Comparison of ENCODE assay signal across 1 cellular context in genomic region chr12:3054993-3055711, GRCh38.
TF ChIP-seq lines count a peak whose summit lies in the region.

No MANE protein-coding gene starts in this region.

TF ChIP-seq in HepG2, 621 proteins besides CTCF, POLR2A, EP300 and RAD21 (continued from another document):
- TF ChIP-seq, protein P1, sequence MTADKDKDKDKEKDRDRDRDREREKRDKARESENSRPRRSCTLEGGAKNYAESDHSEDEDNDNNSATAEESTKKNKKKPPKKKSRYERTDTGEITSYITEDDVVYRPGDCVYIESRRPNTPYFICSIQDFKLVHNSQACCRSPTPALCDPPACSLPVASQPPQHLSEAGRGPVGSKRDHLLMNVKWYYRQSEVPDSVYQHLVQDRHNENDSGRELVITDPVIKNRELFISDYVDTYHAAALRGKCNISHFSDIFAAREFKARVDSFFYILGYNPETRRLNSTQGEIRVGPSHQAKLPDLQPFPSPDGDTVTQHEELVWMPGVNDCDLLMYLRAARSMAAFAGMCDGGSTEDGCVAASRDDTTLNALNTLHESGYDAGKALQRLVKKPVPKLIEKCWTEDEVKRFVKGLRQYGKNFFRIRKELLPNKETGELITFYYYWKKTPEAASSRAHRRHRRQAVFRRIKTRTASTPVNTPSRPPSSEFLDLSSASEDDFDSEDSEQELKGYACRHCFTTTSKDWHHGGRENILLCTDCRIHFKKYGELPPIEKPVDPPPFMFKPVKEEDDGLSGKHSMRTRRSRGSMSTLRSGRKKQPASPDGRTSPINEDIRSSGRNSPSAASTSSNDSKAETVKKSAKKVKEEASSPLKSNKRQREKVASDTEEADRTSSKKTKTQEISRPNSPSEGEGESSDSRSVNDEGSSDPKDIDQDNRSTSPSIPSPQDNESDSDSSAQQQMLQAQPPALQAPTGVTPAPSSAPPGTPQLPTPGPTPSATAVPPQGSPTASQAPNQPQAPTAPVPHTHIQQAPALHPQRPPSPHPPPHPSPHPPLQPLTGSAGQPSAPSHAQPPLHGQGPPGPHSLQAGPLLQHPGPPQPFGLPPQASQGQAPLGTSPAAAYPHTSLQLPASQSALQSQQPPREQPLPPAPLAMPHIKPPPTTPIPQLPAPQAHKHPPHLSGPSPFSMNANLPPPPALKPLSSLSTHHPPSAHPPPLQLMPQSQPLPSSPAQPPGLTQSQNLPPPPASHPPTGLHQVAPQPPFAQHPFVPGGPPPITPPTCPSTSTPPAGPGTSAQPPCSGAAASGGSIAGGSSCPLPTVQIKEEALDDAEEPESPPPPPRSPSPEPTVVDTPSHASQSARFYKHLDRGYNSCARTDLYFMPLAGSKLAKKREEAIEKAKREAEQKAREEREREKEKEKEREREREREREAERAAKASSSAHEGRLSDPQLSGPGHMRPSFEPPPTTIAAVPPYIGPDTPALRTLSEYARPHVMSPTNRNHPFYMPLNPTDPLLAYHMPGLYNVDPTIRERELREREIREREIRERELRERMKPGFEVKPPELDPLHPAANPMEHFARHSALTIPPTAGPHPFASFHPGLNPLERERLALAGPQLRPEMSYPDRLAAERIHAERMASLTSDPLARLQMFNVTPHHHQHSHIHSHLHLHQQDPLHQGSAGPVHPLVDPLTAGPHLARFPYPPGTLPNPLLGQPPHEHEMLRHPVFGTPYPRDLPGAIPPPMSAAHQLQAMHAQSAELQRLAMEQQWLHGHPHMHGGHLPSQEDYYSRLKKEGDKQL (CRISPR knock-in tag; IDR thresholded peaks at IDR 0.05; ENCODE audit: low read depth), result no peak
- TF ChIP-seq ZNF235 (CRISPR knock-in tag; IDR thresholded peaks at IDR 0.05; ENCODE audit: borderline replicate concordance) (no peak), REXO4 (CRISPR knock-in tag; IDR thresholded peaks at IDR 0.05; ENCODE audit: borderline replicate concordance) (no peak), ZNF496 (CRISPR knock-in tag; IDR thresholded peaks at IDR 0.05; ENCODE audit: insufficient replicate concordance) (no peak), XRCC5 (optimal IDR thresholded peaks at IDR 0.05; ENCODE audit: low read length) (no peak), NFE2L2 (IDR thresholded peaks at IDR 0.05; ENCODE audit: low read length) (no peak), ZNF761 (CRISPR knock-in tag; conservative IDR thresholded peaks at IDR 0.05) (no peak), HNRNPLL (IDR thresholded peaks at IDR 0.05; ENCODE audit: low read depth, low read length, poor library complexity, severe bottlenecking) (no peak), ZNF775 (CRISPR knock-in tag; IDR thresholded peaks at IDR 0.05; ENCODE audit: borderline replicate concordance) (no peak), SRSF9 (IDR thresholded peaks at IDR 0.05; ENCODE audit: borderline replicate concordance, insufficient read depth, low read depth, low read length, poor library complexity, severe bottlenecking) (no peak), HNF4A (CRISPR knock-in tag; IDR thresholded peaks at IDR 0.05) (no peak), ZFP82 (CRISPR knock-in tag; IDR thresholded peaks at IDR 0.05; ENCODE audit: borderline replicate concordance) (no peak), ZNF674 (CRISPR knock-in tag; IDR thresholded peaks at IDR 0.05; ENCODE audit: low read depth) (no peak)
- TF ChIP-seq, protein P2, sequence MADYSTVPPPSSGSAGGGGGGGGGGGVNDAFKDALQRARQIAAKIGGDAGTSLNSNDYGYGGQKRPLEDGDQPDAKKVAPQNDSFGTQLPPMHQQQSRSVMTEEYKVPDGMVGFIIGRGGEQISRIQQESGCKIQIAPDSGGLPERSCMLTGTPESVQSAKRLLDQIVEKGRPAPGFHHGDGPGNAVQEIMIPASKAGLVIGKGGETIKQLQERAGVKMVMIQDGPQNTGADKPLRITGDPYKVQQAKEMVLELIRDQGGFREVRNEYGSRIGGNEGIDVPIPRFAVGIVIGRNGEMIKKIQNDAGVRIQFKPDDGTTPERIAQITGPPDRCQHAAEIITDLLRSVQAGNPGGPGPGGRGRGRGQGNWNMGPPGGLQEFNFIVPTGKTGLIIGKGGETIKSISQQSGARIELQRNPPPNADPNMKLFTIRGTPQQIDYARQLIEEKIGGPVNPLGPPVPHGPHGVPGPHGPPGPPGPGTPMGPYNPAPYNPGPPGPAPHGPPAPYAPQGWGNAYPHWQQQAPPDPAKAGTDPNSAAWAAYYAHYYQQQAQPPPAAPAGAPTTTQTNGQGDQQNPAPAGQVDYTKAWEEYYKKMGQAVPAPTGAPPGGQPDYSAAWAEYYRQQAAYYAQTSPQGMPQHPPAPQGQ (CRISPR knock-in tag; IDR thresholded peaks at IDR 0.05; ENCODE audit: borderline replicate concordance), result no peak
